ENCODE assay signal across 32 cellular contexts in the genomic region with DNA sequence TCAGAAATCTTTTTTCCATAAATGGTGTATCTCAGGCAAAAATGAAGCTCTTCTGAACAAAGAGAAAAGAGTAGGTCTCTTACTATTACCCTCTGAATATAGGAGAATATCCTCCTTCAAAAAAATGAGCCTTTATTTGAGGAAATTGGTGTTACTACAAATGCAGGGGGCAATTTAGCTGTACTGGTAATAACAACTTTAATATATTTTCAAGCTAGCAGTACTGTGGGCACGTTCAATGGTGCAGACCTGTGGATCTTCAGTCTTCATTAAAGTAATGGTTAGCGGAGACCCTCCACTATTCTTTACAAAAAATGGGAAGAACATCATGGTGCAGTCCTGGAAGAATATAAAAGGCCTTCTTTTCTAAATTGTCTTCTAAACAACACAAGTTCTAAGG.
DNase-seq lines count a peak whose midpoint lies in the region; ATAC-seq, FAIRE-seq and TF ChIP-seq lines count a peak whose summit lies in the region.
"Had no signal": no experiment of that assay in that cellular context is flagged by ENCODE, and none has a peak within 500 bp of the region (broad histone marks: within the 10 kb centered on the region; RNA-seq: fewer than 3 reads in every experiment).

No MANE protein-coding gene starts in this region.

- H3K36me3 ChIP-seq in HUES64 (ENCODE audit: insufficient read depth, low read length) (no peaks in the 10 kb centered on the region), K562 (ENCODE audit: control insufficient read depth, insufficient read depth, low read length) (no peaks in the 10 kb centered on the region), H1 (ENCODE audit: control insufficient read depth in 2 of 4, insufficient read depth in 4 of 4, low read length in 3 of 4) (no peaks in the 10 kb centered on the region)
- H3K36me3 ChIP-seq: BE2C; BLaER1; BLaER1 treated with 17β-estradiol and CSF1 and Interleukin-3, amounts not matched to agents 10 nM and 100 nM had no signal

- FAIRE-seq in K562 (lab: Jason Lieb, UNC) (no peak), H1 (lab: Jason Lieb, UNC) (no peak)
- FAIRE-seq: A204.1, A549, D721Med had no signal

- H2BK5ac ChIP-seq in H1 (ENCODE audit: low read depth, low read length) = no peak overlapping the region

- no peak for ATAC-seq in K562
- ATAC-seq: A549; CD8-positive, alpha-beta T cell had no signal

- no peak overlapping the region for H3K14ac ChIP-seq in H1 (ENCODE audit: insufficient read length)

- in situ Hi-C loops in K562 (cut with MboI) = no loop called here

- no peak overlapping the region for H3K9ac ChIP-seq in HUES64 (ENCODE audit: low read depth, low read length)
- no peak overlapping the region for H3K9ac ChIP-seq in K562 (ENCODE audit: insufficient read depth in 1 of 2, low read depth in 2 of 2, low read length in 2 of 2)
- H3K9ac ChIP-seq in H1 (replicated peaks in 1 of 4; ENCODE audit: extremely low read depth in 1 of 4, low read depth in 3 of 4, low read length in 3 of 4) = no peak overlapping the region
- H3K9ac ChIP-seq: BLaER1; BLaER1 treated with 17β-estradiol and CSF1 and Interleukin-3, amounts not matched to agents 10 nM and 100 nM had no signal

- H2BK15ac ChIP-seq in H1 (ENCODE audit: low read length) = no peak overlapping the region

- no peaks in the 10 kb centered on the region for H3K27me3 ChIP-seq in HUES64 (ENCODE audit: insufficient read depth, low read length)
- no peaks in the 10 kb centered on the region for H3K27me3 ChIP-seq in K562 (ENCODE audit: control insufficient read depth in 2 of 2, insufficient read depth in 2 of 2, low read length in 2 of 2)
- H3K27me3 ChIP-seq in H1 (replicated peaks in 1 of 4; ENCODE audit: control insufficient read depth in 3 of 4, extremely low read depth in 1 of 4, insufficient read depth in 3 of 4, low read length in 3 of 4) = no peaks in the 10 kb centered on the region
- H3K27me3 ChIP-seq: BE2C; BLaER1; BLaER1 treated with 17β-estradiol and CSF1 and Interleukin-3, amounts not matched to agents 10 nM and 100 nM had no signal

- no peak overlapping the region for H4K91ac ChIP-seq in H1 (replicated peaks; ENCODE audit: insufficient read length, low read length)

- intact Hi-C loops in K562 (cut with micrococcal nuclease) = no loop called here

- H3K4me3 ChIP-seq in HUES64 (ENCODE audit: low read length) (no peak overlapping the region), K562 (no peak overlapping the region), H1 (ENCODE audit: extremely low read depth in 1 of 4, insufficient read depth in 2 of 4, low read depth in 3 of 4, low read length in 4 of 4) (no peak overlapping the region)
- H3K4me3 ChIP-seq: A549; BLaER1; BLaER1 treated with 17β-estradiol and CSF1 and Interleukin-3, amounts not matched to agents 10 nM and 100 nM had no signal

- H3K9me3 ChIP-seq in HUES64 (ENCODE audit: insufficient read depth, low read depth, low read length) = no peaks in the 10 kb centered on the region
- no peaks in the 10 kb centered on the region for H3K9me3 ChIP-seq in K562 (replicated peaks; ENCODE audit: control insufficient read depth, insufficient read depth, low read depth, low read length)
- H3K9me3 ChIP-seq in H1 (ENCODE audit: insufficient read depth in 2 of 2, low read depth in 1 of 2, low read length in 1 of 2) = no peaks in the 10 kb centered on the region; a peak in 1 of 4 replicates
- H3K9me3 ChIP-seq: A549, BE2C, Caco-2 had no signal

- H3K56ac ChIP-seq in H1 (replicated peaks; ENCODE audit: insufficient read length, low read depth, low read length) = no peak overlapping the region

- no peak overlapping the region for H2BK20ac ChIP-seq in H1 (ENCODE audit: low read length)

- no peaks in the 10 kb centered on the region for H4K20me1 ChIP-seq in K562 (replicated peaks; ENCODE audit: control insufficient read depth, insufficient read depth, low read length)
- no peaks in the 10 kb centered on the region for H4K20me1 ChIP-seq in H1 (replicated peaks in 1 of 2; ENCODE audit: control insufficient read depth in 1 of 2, insufficient read depth in 2 of 2, low read length in 2 of 2)
- H4K20me1 ChIP-seq: BLaER1; BLaER1 treated with 17β-estradiol and CSF1 and Interleukin-3, amounts not matched to agents 10 nM and 100 nM had no signal

- H3K23me2 ChIP-seq in H1 (ENCODE audit: low read depth, low read length) = no peaks in the 10 kb centered on the region

- POLR2A ChIA-PET in K562 (lab: Yijun Ruan, JAX) = no interaction called here
- POLR2A ChIA-PET in H1 (lab: Charles Lee; ENCODE audit: partially characterized antibody) = interaction anchor here (0.9 kb wide), 1 partner anchor 132 kb away, joined by 3 read pairs; no protein-coding TSS in a partner anchor

- H3K9me1 ChIP-seq in K562 (ENCODE audit: control insufficient read depth, insufficient read depth, low read length) = no peaks in the 10 kb centered on the region

- no peak overlapping the region for H2BK12ac ChIP-seq in H1 (ENCODE audit: low read depth, low read length)

- H3K23ac ChIP-seq in H1 (ENCODE audit: insufficient read length) = no peak overlapping the region

- no peaks in the 10 kb centered on the region for H3K79me1 ChIP-seq in H1 (ENCODE audit: low read depth, low read length)

- H2BK120ac ChIP-seq in H1 (replicated peaks; ENCODE audit: low read depth, low read length) = no peak overlapping the region

- CTCF ChIA-PET in K562 (lab: Yijun Ruan, JAX; ENCODE audit: low intra/inter-chr PET ratio) = no interaction called here
- CTCF ChIA-PET in H1 (lab: Charles Lee; ENCODE audit: partially characterized antibody) = interaction anchor here (1.0 kb wide), 1 partner anchor 261 kb away, joined by 3 read pairs; no protein-coding TSS in a partner anchor

- 95% methylated on average over 2 of the region's 2 CpGs for WGBS in HUES64
- 32% methylated on average over 2 of the region's 2 CpGs for WGBS in K562 (ENCODE audit: insufficient coverage, low coverage, missing lambda C conversion rate)
- WGBS in H1 (ENCODE audit: extremely low coverage in 1 of 2, insufficient coverage in 1 of 2, insufficient read length in 1 of 2, insufficient replicate concordance in 2 of 2, low coverage in 1 of 2, low lambda C conversion rate in 2 of 2, missing lambda C conversion rate in 1 of 2), 2 experiments = 91% methylated on average over 2 of the region's 2 CpGs; no CpG with 5 or more reads in 1 of the 2 experiments

- no peak overlapping the region for H3K4ac ChIP-seq in H1 (replicated peaks; ENCODE audit: insufficient read length, low read depth, low read length)

- H3K4me2 ChIP-seq in K562 (ENCODE audit: insufficient read depth, low read length) (no peak overlapping the region), H1 (ENCODE audit: insufficient read depth in 1 of 2, low read depth in 2 of 2, low read length in 2 of 2) (no peak overlapping the region)
- H3K4me2 ChIP-seq: A549; BLaER1; BLaER1 treated with 17β-estradiol and CSF1 and Interleukin-3, amounts not matched to agents 10 nM and 100 nM had no signal

- DNase-seq in K562 (ENCODE audit: extremely low read depth in 1 of 4, low spot score in 3 of 4) = no peak
- DNase-seq in H1 (ENCODE audit: low read depth in 1 of 2, low spot score in 2 of 2) = no peak
- DNase-seq in NCI-H1048 (lab: John Stamatoyannopoulos, UW) = no peak
- no peak for DNase-seq in OCI-M2 (lab: John Stamatoyannopoulos, UW; ENCODE audit: unreplicated experiment)
- DNase-seq in C1 segment of cervical spinal cord (lab: John Stamatoyannopoulos, UW) = no peak
- DNase-seq: 8988T; ACHN; AML-193; BE2C; Caco-2; Calu3; CD4-positive, alpha-beta memory T cell; CD4-positive, alpha-beta T cell; CD4-positive, CD25-positive, alpha-beta regulatory T cell; CD8-positive, alpha-beta memory T cell; CD8-positive, alpha-beta T cell; COR-L47; DMS 273 treated with DMSO at 0.1 percent for 48 hours; DMS153; DMS53; DMS79; DMS79 treated with DMSO at 0.1 percent for 48 hours; DND-41; EL had no signal

- TF ChIP-seq RAD21 in K562 (CRISPR knock-in tag; conservative IDR thresholded peaks at IDR 0.05 in 1 of 2, IDR thresholded peaks at IDR 0.05 in 1 of 2) = no peak
- no peak for TF ChIP-seq RAD21 in H1 (IDR thresholded peaks at IDR 0.05 in 1 of 2, conservative IDR thresholded peaks at IDR 0.05 in 1 of 2; ENCODE audit: low read depth in 2 of 2, low read length in 2 of 2)

- no peak overlapping the region for H3K18ac ChIP-seq in H1 (ENCODE audit: extremely low read depth, low read length)

- H2AFZ ChIP-seq in K562 (ENCODE audit: low read depth, low read length) (no peak overlapping the region), H1 (ENCODE audit: low read length) (no peak overlapping the region; the same call in 1 of the 2 replicates)

- H3K79me2 ChIP-seq in K562 (ENCODE audit: control insufficient read depth, insufficient read depth, low read length) (no peaks in the 10 kb centered on the region), H1 (ENCODE audit: control insufficient read depth in 1 of 2, insufficient read depth in 2 of 2, low read length in 2 of 2) (no peaks in the 10 kb centered on the region)

- TF ChIP-seq CTCF in K562 (IDR thresholded peaks at IDR 0.05 in 2 of 3, conservative IDR thresholded peaks at IDR 0.05 in 1 of 3; ENCODE audit: insufficient read depth in 2 of 3, low read depth in 1 of 3, low read length in 3 of 3) (no peak), H1 (IDR thresholded peaks at IDR 0.05; ENCODE audit: control extremely low read depth in 1 of 3, insufficient read depth in 1 of 3, low read depth in 1 of 3, low read length in 3 of 3) (no peak)

- H4K8ac ChIP-seq in H1 (ENCODE audit: extremely low read depth, insufficient read depth, low read length) = no peak overlapping the region

- TF ChIP-seq EP300 in K562 (IDR thresholded peaks at IDR 0.05; ENCODE audit: low read length) (no peak), H1 (IDR thresholded peaks at IDR 0.05; ENCODE audit: borderline replicate concordance in 1 of 2, low read depth in 2 of 2, low read length in 2 of 2) (no peak)

- H3K4me1 ChIP-seq in HUES64 (ENCODE audit: insufficient read depth, low read length) = 0 out of 2 replicates have a peak, but pooled peaks cover 4% of the 10 kb centered on the region
- H3K4me1 ChIP-seq in K562 (replicated peaks in 1 of 2; ENCODE audit: control insufficient read depth in 2 of 2, insufficient read depth in 2 of 2, low read length in 2 of 2) = no peaks in the 10 kb centered on the region
- H3K4me1 ChIP-seq in H1 (replicated peaks in 1 of 4; ENCODE audit: control insufficient read depth in 3 of 4, insufficient read depth in 4 of 4, low read length in 3 of 4) = 0 out of 7 replicates have a peak, but pooled peaks cover 0 to 2% (median 0%) of the 10 kb centered on the region in 4 experiments
- H3K4me1 ChIP-seq: A549; BE2C; BLaER1; BLaER1 treated with 17β-estradiol and CSF1 and Interleukin-3, amounts not matched to agents 10 nM and 100 nM; Caco-2 had no signal

- BruUV-seq in K562 (replicated peaks; lab: Mats Ljungman, UMichigan) = no TSS peak

- H2AK5ac ChIP-seq in H1 (ENCODE audit: low read depth, low read length) = no peak overlapping the region

- peak overlapping the region; percentile 13; the same call in 1 of the 2 replicates for H3K27ac ChIP-seq in HUES64 (ENCODE audit: low read depth, low read length)
- no peak overlapping the region for H3K27ac ChIP-seq in K562 (ENCODE audit: extremely low read depth, low read depth, low read length)
- no peak overlapping the region for H3K27ac ChIP-seq in H1 (ENCODE audit: low read depth, low read length)
- H3K27ac ChIP-seq: 22Rv1; A549; BLaER1; BLaER1 treated with 17β-estradiol and CSF1 and Interleukin-3, amounts not matched to agents 10 nM and 100 nM; C4-2B had no signal

- H4K5ac ChIP-seq in H1 (ENCODE audit: insufficient read length, low read depth, low read length) = no peak overlapping the region

- TF ChIP-seq POLR2A in K562 (conservative IDR thresholded peaks at IDR 0.05) = no peak
- peak in 1 of 2 experiments; percentile 58; a peak in 1 of 3 replicates for TF ChIP-seq POLR2A in H1 (IDR thresholded peaks at IDR 0.05; ENCODE audit: control extremely low read depth in 1 of 2, low read depth in 2 of 2, low read length in 2 of 2)
